Comparison of ENCODE assay signal across 1 cellular context in genomic region chr11:96145163-96145585, GRCh38.
A peak's percentile ranks its signal among the peaks of the same experiment; 100 is the strongest.
TF ChIP-seq lines count a peak whose summit lies in the region.

No MANE protein-coding gene starts in this region.

TF ChIP-seq in HepG2, 621 proteins besides CTCF, POLR2A, EP300 and RAD21 (continued from another document and continues in another):
- TF ChIP-seq ZNF280D (CRISPR knock-in tag; IDR thresholded peaks at IDR 0.05) (no peak), MED13 (CRISPR knock-in tag; IDR thresholded peaks at IDR 0.05) (no peak), ZBTB38 (CRISPR knock-in tag; IDR thresholded peaks at IDR 0.05) (no peak), HHEX (CRISPR knock-in tag; IDR thresholded peaks at IDR 0.05) (no peak), ZNF792 (CRISPR knock-in tag; IDR thresholded peaks at IDR 0.05) (peak; percentile 70; the same call in 1 of the 2 replicates), MAFG (CRISPR knock-in tag; IDR thresholded peaks at IDR 0.05) (no peak), ZHX1 (CRISPR knock-in tag; IDR thresholded peaks at IDR 0.05; ENCODE audit: low read depth) (no peak), CENPBD1 (CRISPR knock-in tag; IDR thresholded peaks at IDR 0.05; ENCODE audit: borderline replicate concordance, low read depth) (no peak), MLX (CRISPR knock-in tag; IDR thresholded peaks at IDR 0.05) (peak; percentile 65; the same call in 1 of the 2 replicates), ZSCAN22 (CRISPR knock-in tag; IDR thresholded peaks at IDR 0.05) (no peak), SAFB2 (CRISPR knock-in tag; IDR thresholded peaks at IDR 0.05; ENCODE audit: borderline replicate concordance, low read depth) (no peak), TCF7 (IDR thresholded peaks at IDR 0.05; ENCODE audit: low read depth) (peak; percentile 59; the same call in 1 of the 2 replicates), HNRNPUL1 (IDR thresholded peaks at IDR 0.05; ENCODE audit: low read depth, low read length) (no peak), ZNF780A (CRISPR knock-in tag; IDR thresholded peaks at IDR 0.05) (no peak), REST (IDR thresholded peaks at IDR 0.05; ENCODE audit: borderline replicate concordance in 1 of 2, low read depth in 1 of 2, low read length in 2 of 2) (no peak), IRF2 (CRISPR knock-in tag; IDR thresholded peaks at IDR 0.05) (peak; percentile 67), ZNF326 (CRISPR knock-in tag; IDR thresholded peaks at IDR 0.05; ENCODE audit: borderline replicate concordance) (no peak), MYC (CRISPR knock-in tag; IDR thresholded peaks at IDR 0.05; ENCODE audit: borderline replicate concordance) (no peak), ZNF720 (CRISPR knock-in tag; IDR thresholded peaks at IDR 0.05) (no peak), ZNF670 (CRISPR knock-in tag; IDR thresholded peaks at IDR 0.05; ENCODE audit: borderline replicate concordance) (no peak), SOX5 (CRISPR knock-in tag; IDR thresholded peaks at IDR 0.05; ENCODE audit: borderline replicate concordance) (peak; percentile 77; the same call in 1 of the 2 replicates), ZNF414 (CRISPR knock-in tag; IDR thresholded peaks at IDR 0.05) (no peak), DZIP1 (CRISPR knock-in tag; IDR thresholded peaks at IDR 0.05) (no peak), ZFP36L2 (CRISPR knock-in tag; IDR thresholded peaks at IDR 0.05) (no peak), ZFAT (CRISPR knock-in tag; conservative IDR thresholded peaks at IDR 0.05) (no peak)
- TF ChIP-seq, protein P1, sequence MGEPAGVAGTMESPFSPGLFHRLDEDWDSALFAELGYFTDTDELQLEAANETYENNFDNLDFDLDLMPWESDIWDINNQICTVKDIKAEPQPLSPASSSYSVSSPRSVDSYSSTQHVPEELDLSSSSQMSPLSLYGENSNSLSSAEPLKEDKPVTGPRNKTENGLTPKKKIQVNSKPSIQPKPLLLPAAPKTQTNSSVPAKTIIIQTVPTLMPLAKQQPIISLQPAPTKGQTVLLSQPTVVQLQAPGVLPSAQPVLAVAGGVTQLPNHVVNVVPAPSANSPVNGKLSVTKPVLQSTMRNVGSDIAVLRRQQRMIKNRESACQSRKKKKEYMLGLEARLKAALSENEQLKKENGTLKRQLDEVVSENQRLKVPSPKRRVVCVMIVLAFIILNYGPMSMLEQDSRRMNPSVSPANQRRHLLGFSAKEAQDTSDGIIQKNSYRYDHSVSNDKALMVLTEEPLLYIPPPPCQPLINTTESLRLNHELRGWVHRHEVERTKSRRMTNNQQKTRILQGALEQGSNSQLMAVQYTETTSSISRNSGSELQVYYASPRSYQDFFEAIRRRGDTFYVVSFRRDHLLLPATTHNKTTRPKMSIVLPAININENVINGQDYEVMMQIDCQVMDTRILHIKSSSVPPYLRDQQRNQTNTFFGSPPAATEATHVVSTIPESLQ (CRISPR knock-in tag; conservative IDR thresholded peaks at IDR 0.05), result no peak
- TF ChIP-seq, protein P2, sequence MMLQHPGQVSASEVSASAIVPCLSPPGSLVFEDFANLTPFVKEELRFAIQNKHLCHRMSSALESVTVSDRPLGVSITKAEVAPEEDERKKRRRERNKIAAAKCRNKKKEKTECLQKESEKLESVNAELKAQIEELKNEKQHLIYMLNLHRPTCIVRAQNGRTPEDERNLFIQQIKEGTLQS (CRISPR knock-in tag; IDR thresholded peaks at IDR 0.05), result no peak
- TF ChIP-seq, protein P3, sequence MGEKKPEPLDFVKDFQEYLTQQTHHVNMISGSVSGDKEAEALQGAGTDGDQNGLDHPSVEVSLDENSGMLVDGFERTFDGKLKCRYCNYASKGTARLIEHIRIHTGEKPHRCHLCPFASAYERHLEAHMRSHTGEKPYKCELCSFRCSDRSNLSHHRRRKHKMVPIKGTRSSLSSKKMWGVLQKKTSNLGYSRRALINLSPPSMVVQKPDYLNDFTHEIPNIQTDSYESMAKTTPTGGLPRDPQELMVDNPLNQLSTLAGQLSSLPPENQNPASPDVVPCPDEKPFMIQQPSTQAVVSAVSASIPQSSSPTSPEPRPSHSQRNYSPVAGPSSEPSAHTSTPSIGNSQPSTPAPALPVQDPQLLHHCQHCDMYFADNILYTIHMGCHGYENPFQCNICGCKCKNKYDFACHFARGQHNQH (CRISPR knock-in tag; IDR thresholded peaks at IDR 0.05), result peak; percentile 74
- TF ChIP-seq, protein P4, sequence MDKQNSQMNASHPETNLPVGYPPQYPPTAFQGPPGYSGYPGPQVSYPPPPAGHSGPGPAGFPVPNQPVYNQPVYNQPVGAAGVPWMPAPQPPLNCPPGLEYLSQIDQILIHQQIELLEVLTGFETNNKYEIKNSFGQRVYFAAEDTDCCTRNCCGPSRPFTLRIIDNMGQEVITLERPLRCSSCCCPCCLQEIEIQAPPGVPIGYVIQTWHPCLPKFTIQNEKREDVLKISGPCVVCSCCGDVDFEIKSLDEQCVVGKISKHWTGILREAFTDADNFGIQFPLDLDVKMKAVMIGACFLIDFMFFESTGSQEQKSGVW (CRISPR knock-in tag; IDR thresholded peaks at IDR 0.05; ENCODE audit: borderline replicate concordance), result no peak
- TF ChIP-seq, protein P5, sequence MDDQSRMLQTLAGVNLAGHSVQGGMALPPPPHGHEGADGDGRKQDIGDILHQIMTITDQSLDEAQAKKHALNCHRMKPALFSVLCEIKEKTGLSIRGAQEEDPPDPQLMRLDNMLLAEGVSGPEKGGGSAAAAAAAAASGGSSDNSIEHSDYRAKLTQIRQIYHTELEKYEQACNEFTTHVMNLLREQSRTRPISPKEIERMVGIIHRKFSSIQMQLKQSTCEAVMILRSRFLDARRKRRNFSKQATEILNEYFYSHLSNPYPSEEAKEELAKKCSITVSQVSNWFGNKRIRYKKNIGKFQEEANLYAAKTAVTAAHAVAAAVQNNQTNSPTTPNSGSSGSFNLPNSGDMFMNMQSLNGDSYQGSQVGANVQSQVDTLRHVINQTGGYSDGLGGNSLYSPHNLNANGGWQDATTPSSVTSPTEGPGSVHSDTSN (CRISPR knock-in tag; IDR thresholded peaks at IDR 0.05; ENCODE audit: borderline replicate concordance), result no peak
- TF ChIP-seq, protein P6, sequence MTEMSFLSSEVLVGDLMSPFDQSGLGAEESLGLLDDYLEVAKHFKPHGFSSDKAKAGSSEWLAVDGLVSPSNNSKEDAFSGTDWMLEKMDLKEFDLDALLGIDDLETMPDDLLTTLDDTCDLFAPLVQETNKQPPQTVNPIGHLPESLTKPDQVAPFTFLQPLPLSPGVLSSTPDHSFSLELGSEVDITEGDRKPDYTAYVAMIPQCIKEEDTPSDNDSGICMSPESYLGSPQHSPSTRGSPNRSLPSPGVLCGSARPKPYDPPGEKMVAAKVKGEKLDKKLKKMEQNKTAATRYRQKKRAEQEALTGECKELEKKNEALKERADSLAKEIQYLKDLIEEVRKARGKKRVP (CRISPR knock-in tag; IDR thresholded peaks at IDR 0.05), result no peak
